7 cellular contexts compared by ENCODE assay signal in genomic region chr2:111497270-111497669, GRCh38.
A peak's percentile ranks its signal among the peaks of the same experiment; 100 is the strongest.
DNase-seq lines count a peak whose midpoint lies in the region; TF ChIP-seq lines count a peak whose summit lies in the region.
"Not testable (repeated sequence)": the region's sequence is repeated elsewhere in the genome, so short reads cannot be mapped to it uniquely, and the experiment has no call there.

No MANE protein-coding gene starts in this region.

- not testable (repeated sequence) for H3K9ac ChIP-seq in endodermal cell (ENCODE audit: extremely low read depth, low read length, poor library complexity, severe bottlenecking)

- H3K27ac Mint-ChIP-seq in endodermal cell: not testable (repeated sequence)
- peak overlapping the region; percentile 79 for H3K27ac Mint-ChIP-seq in mesothelial cell of epicardium

- not testable (repeated sequence) for H3K4me1 ChIP-seq in endodermal cell (ENCODE audit: control insufficient read depth, insufficient read depth, low read length)

- not testable (repeated sequence) for H3K36me3 Mint-ChIP-seq in endodermal cell (ENCODE audit: low read depth); mesothelial cell of epicardium

- not testable (repeated sequence) for H3K4me3 ChIP-seq in BJ (ENCODE audit: low read depth, low read length); astrocyte of the cerebellum (ENCODE audit: low read depth, low read length); endodermal cell (ENCODE audit: low read length); fibroblast of villous mesenchyme (ENCODE audit: low read depth, low read length)

- H3K27me3 ChIP-seq in BJ (ENCODE audit: control insufficient read depth, insufficient read depth, low read length); endodermal cell (ENCODE audit: control insufficient read depth, insufficient read depth, low read length, poor library complexity, severe bottlenecking): not testable (repeated sequence)

- CTCF ChIA-PET in BJ (lab: Yijun Ruan, JAX): not testable (repeated sequence)

- H3K27me3 Mint-ChIP-seq in endodermal cell (ENCODE audit: insufficient read depth); mesothelial cell of epicardium (ENCODE audit: low read depth): not testable (repeated sequence)

- DNase-seq in BJ (ENCODE audit: low read depth) (peak; percentile 23), HS-27A (ENCODE audit: low read depth) (peak; percentile 39), RPMI7951 (ENCODE audit: low read depth) (peak; percentile 66), astrocyte of the cerebellum (ENCODE audit: low read depth) (peak; percentile 43), endodermal cell (peak; percentile 3), fibroblast of villous mesenchyme (ENCODE audit: low read depth) (peak; percentile 43)
- DNase-seq in mesothelial cell of epicardium (ENCODE audit: low spot score in 2 of 2, unreplicated experiment in 2 of 2): not testable (repeated sequence)

- not testable (repeated sequence) for H3K27ac ChIP-seq in endodermal cell (ENCODE audit: low read depth, low read length)

- POLR2A ChIA-PET in BJ (lab: Charles Lee): not testable (repeated sequence)

- not testable (repeated sequence) for H3K36me3 ChIP-seq in BJ (ENCODE audit: control insufficient read depth, insufficient read depth, low read length); endodermal cell (ENCODE audit: control insufficient read depth, insufficient read depth, low read length)

- not testable (repeated sequence) for TF ChIP-seq CTCF in BJ (IDR thresholded peaks at IDR 0.05; ENCODE audit: insufficient read depth, low read depth, low read length); astrocyte of the cerebellum (IDR thresholded peaks at IDR 0.05; ENCODE audit: low read depth, low read length, missing control alignments); endodermal cell (conservative IDR thresholded peaks at IDR 0.05); fibroblast of villous mesenchyme (IDR thresholded peaks at IDR 0.05; ENCODE audit: insufficient read depth, low read depth, low read length); mesothelial cell of epicardium (IDR thresholded peaks at IDR 0.05; ENCODE audit: unreplicated experiment)

- 100% methylated on average over 2 of the region's 2 CpGs; no CpG with 5 or more reads in 1 of the 2 experiments for WGBS in endodermal cell (ENCODE audit: insufficient coverage in 1 of 2, insufficient read length in 1 of 2), 2 experiments

- H3K9me3 Mint-ChIP-seq in endodermal cell, mesothelial cell of epicardium: not testable (repeated sequence)

- in situ Hi-C loops in astrocyte of the cerebellum (cut with HindIII; ENCODE audit: low sequenced_read_pairs): not testable (repeated sequence)

- not testable (repeated sequence) for H3K4me3 Mint-ChIP-seq in endodermal cell, mesothelial cell of epicardium

- not testable (repeated sequence) for H3K9me3 ChIP-seq in endodermal cell (ENCODE audit: control insufficient read depth, low read length)

- H3K4me1 Mint-ChIP-seq in endodermal cell: not testable (repeated sequence)
- H3K4me1 Mint-ChIP-seq in mesothelial cell of epicardium: peaks cover 14% of the 10 kb centered on the region
